ENCODE assay signal across 27 cellular contexts in genomic region chr15:72493220-72493619, GRCh38. TPM values are rescaled to one million over a fixed set of nuclear protein-coding genes. Genes with fewer than 3 reads are reported as not detected.
DNase-seq lines count a peak whose midpoint lies in the region; ATAC-seq, FAIRE-seq and TF ChIP-seq lines count a peak whose summit lies in the region.
"Had no signal": no experiment of that assay in that cellular context is flagged by ENCODE, and none has a peak within 500 bp of the region (broad histone marks: within the 10 kb centered on the region; RNA-seq: fewer than 3 reads in every experiment).

No MANE protein-coding gene starts in this region.

- POLR2A ChIA-PET in HepG2 (lab: Yijun Ruan, JAX), result no interaction called here

- WGBS in liver, result 46% methylated on average over 2 of the region's 2 CpGs
- WGBS in HepG2 (ENCODE audit: low lambda C conversion rate), result 97% methylated on average over 2 of the region's 2 CpGs
- 30 to 33% methylated on average over 2 of the region's 2 CpGs for WGBS in body of pancreas, 2 donors

- H3K36me3 Mint-ChIP-seq in memory B cell (peaks cover 3% of the 10 kb centered on the region), Calu3 (ENCODE audit: insufficient read depth, unreplicated experiment) (peaks cover 6% of the 10 kb centered on the region)
- peaks cover 10 to 25% of the 10 kb centered on the region in 2 donors for H3K36me3 Mint-ChIP-seq in stimulated activated naive B cell treated with anti-CD40 and anti-IgM and Interleukin-4, amounts not matched to agents 10 μg/mL and 1 μg/mL and 100 μg/mL, for 72 hours

- peak overlapping the region; percentile 10 to 66 for H3K27ac ChIP-seq in liver (ENCODE audit: low read depth in 1 of 2, low read length in 2 of 2)
- H3K27ac ChIP-seq in HepG2 (ENCODE audit: extremely low read length, insufficient read depth, low read length), result no peak overlapping the region
- peak overlapping the region; percentile 48 for H3K27ac ChIP-seq in VCaP
- H3K27ac ChIP-seq in body of pancreas, result no peak overlapping the region
- H3K27ac ChIP-seq: KMS-11, SJSA1 had no signal

- intact Hi-C loops in HepG2 (cut with micrococcal nuclease; ENCODE audit: unreplicated experiment) (no loop called here), body of pancreas (cut with DNase I) (no loop called here), Calu3 (cut with micrococcal nuclease; ENCODE audit: unreplicated experiment) (no loop called here)

- H3K9me3 ChIP-seq in liver (ENCODE audit: control insufficient read depth in 4 of 4, low read length in 3 of 4) (no peaks in the 10 kb centered on the region), HepG2 (ENCODE audit: low read length) (no peaks in the 10 kb centered on the region), body of pancreas (no peaks in the 10 kb centered on the region)
- H3K9me3 ChIP-seq: BE2C, Caco-2, SJSA1 had no signal

- no peak overlapping the region for H3K4me3 ChIP-seq in liver (ENCODE audit: low read depth in 1 of 3, low read length in 3 of 3)
- no peak overlapping the region for H3K4me3 ChIP-seq in HepG2 (replicated peaks in 1 of 3; ENCODE audit: insufficient read depth in 1 of 3, low read depth in 2 of 3, low read length in 3 of 3)
- no peak overlapping the region for H3K4me3 ChIP-seq in body of pancreas
- H3K4me3 ChIP-seq: SJSA1 had no signal

- in situ Hi-C loops in HepG2 (cut with HindIII; ENCODE audit: extremely low pct_ligation_motif_present, low pct_unique_long_range_greater_than_20kb), result no loop called here

- BruUV-seq in HepG2 (replicated peaks; lab: Mats Ljungman, UMichigan) (no TSS peak), Calu3 (replicated peaks; lab: Mats Ljungman, UMichigan) (no TSS peak)

- H3K9me3 Mint-ChIP-seq in memory B cell, result no peaks in the 10 kb centered on the region
- H3K9me3 Mint-ChIP-seq in stimulated activated naive B cell treated with anti-CD40 and anti-IgM and Interleukin-4, amounts not matched to agents 10 μg/mL and 1 μg/mL and 100 μg/mL, for 72 hours, result no peaks in the 10 kb centered on the region
- H3K9me3 Mint-ChIP-seq in Calu3 (ENCODE audit: low read depth, unreplicated experiment), result no peaks in the 10 kb centered on the region
- H3K9me3 Mint-ChIP-seq: CD4-positive, alpha-beta memory T cell had no signal

- H3K4me1 ChIP-seq in liver (ENCODE audit: control insufficient read depth in 4 of 4, insufficient read depth in 4 of 4, low read length in 3 of 4) (peaks cover 4 to 35% (median 31%) of the 10 kb centered on the region in 4 donors), HepG2 (ENCODE audit: insufficient read depth, low read length) (no peaks in the 10 kb centered on the region), body of pancreas (peaks cover 63% of the 10 kb centered on the region)
- H3K4me1 ChIP-seq: BE2C, Caco-2 had no signal

- no peak for TF ChIP-seq RAD21 in liver (IDR thresholded peaks at IDR 0.05)
- TF ChIP-seq RAD21 in HepG2 (CRISPR knock-in tag; IDR thresholded peaks at IDR 0.05), result no peak

- no peak for TF ChIP-seq EP300 in HepG2 (IDR thresholded peaks at IDR 0.05; ENCODE audit: low read depth in 2 of 2, low read length in 2 of 2)
- TF ChIP-seq EP300 in HepG2 (CRISPR knock-in tag; IDR thresholded peaks at IDR 0.05; ENCODE audit: borderline replicate concordance), result no peak

- H3K36me3 ChIP-seq in liver (ENCODE audit: control insufficient read depth in 4 of 4, insufficient read depth in 3 of 4, low read depth in 1 of 4, low read length in 3 of 4), result peaks cover 0 to 3% (median 0%) of the 10 kb centered on the region in 4 donors
- peaks cover 2 to 28% of the 10 kb centered on the region in 2 experiments for H3K36me3 ChIP-seq in HepG2 (replicated peaks in 1 of 2; ENCODE audit: control insufficient read depth in 1 of 2, insufficient read depth in 2 of 2, low read length in 2 of 2)
- no peaks in the 10 kb centered on the region for H3K36me3 ChIP-seq in body of pancreas (replicated peaks in 1 of 2; ENCODE audit: insufficient read depth in 1 of 2, low read depth in 2 of 2)
- H3K36me3 ChIP-seq: BE2C had no signal

- H3K79me2 ChIP-seq in HepG2 (ENCODE audit: insufficient read depth, low read length), result peaks cover 98% of the 10 kb centered on the region

- H3K27ac Mint-ChIP-seq in memory B cell (peak overlapping the region; percentile 31), Calu3 (ENCODE audit: unreplicated experiment) (no peak overlapping the region)
- H3K27ac Mint-ChIP-seq in stimulated activated naive B cell treated with anti-CD40 and anti-IgM and Interleukin-4, amounts not matched to agents 10 μg/mL and 1 μg/mL and 100 μg/mL, for 72 hours, result peak overlapping the region; percentile 81

- no peak for ATAC-seq in HepG2
- ATAC-seq in memory B cell (ENCODE audit: low read depth), result peak; percentile 13
- ATAC-seq in stimulated activated naive B cell treated with anti-CD40 and anti-IgM and Interleukin-4, amounts not matched to agents 10 μg/mL and 1 μg/mL and 100 μg/mL, for 72 hours (replicated peaks), result no peak
- no peak for ATAC-seq in body of pancreas

- no peak overlapping the region for H3K9ac ChIP-seq in liver (ENCODE audit: low read depth in 1 of 2, low read length in 2 of 2)
- no peak overlapping the region for H3K9ac ChIP-seq in HepG2 (ENCODE audit: insufficient read depth, low read depth, low read length)
- H3K9ac ChIP-seq: KMS-11 had no signal

- TF ChIP-seq POLR2A in HepG2 (IDR thresholded peaks at IDR 0.05; ENCODE audit: insufficient read depth in 1 of 2, low read depth in 2 of 2, low read length in 2 of 2) (no peak), body of pancreas (IDR thresholded peaks at IDR 0.05) (no peak)

- H3K27me3 Mint-ChIP-seq in memory B cell (no peaks in the 10 kb centered on the region), Calu3 (ENCODE audit: unreplicated experiment) (no peaks in the 10 kb centered on the region)
- no peaks in the 10 kb centered on the region for H3K27me3 Mint-ChIP-seq in stimulated activated naive B cell treated with anti-CD40 and anti-IgM and Interleukin-4, amounts not matched to agents 10 μg/mL and 1 μg/mL and 100 μg/mL, for 72 hours
- H3K27me3 Mint-ChIP-seq: CD4-positive, alpha-beta memory T cell had no signal

- no peak overlapping the region for H3K4me3 Mint-ChIP-seq in memory B cell
- no peak overlapping the region for H3K4me3 Mint-ChIP-seq in stimulated activated naive B cell treated with anti-CD40 and anti-IgM and Interleukin-4, amounts not matched to agents 10 μg/mL and 1 μg/mL and 100 μg/mL, for 72 hours
- H3K4me3 Mint-ChIP-seq in Calu3 (ENCODE audit: low read depth, unreplicated experiment), result no peak overlapping the region

- no peak overlapping the region for H3K4me2 ChIP-seq in HepG2 (ENCODE audit: low read depth, low read length)
- H3K4me2 ChIP-seq: KMS-11 had no signal

- CTCF ChIA-PET in HepG2 (lab: Yijun Ruan, JAX; ENCODE audit: low intra/inter-chr PET ratio, low total read pairs) (no interaction called here), Calu3 (lab: Charles Lee) (no interaction called here)

- no peak for FAIRE-seq in HepG2 (lab: Jason Lieb, UNC)
- FAIRE-seq: A204.1, G401.6, GM12892, RCC 7860 had no signal

- H3K4me1 Mint-ChIP-seq in memory B cell, result peaks cover 35% of the 10 kb centered on the region
- peaks cover 35 to 61% of the 10 kb centered on the region in 2 donors for H3K4me1 Mint-ChIP-seq in stimulated activated naive B cell treated with anti-CD40 and anti-IgM and Interleukin-4, amounts not matched to agents 10 μg/mL and 1 μg/mL and 100 μg/mL, for 72 hours
- H3K4me1 Mint-ChIP-seq in Calu3 (ENCODE audit: low read depth, unreplicated experiment), result peaks cover 28% of the 10 kb centered on the region

- H2AFZ ChIP-seq in HepG2 (ENCODE audit: low read length), result no peak overlapping the region

- H3K27me3 ChIP-seq in liver (ENCODE audit: control insufficient read depth in 4 of 4, insufficient read depth in 4 of 4, low read length in 3 of 4) (no peaks in the 10 kb centered on the region), HepG2 (ENCODE audit: control insufficient read depth in 1 of 2, insufficient read depth in 2 of 2, low read length in 2 of 2) (no peaks in the 10 kb centered on the region), body of pancreas (no peaks in the 10 kb centered on the region)
- H3K27me3 ChIP-seq: BE2C, SJSA1 had no signal

- peaks cover 73% of the 10 kb centered on the region for H4K20me1 ChIP-seq in HepG2 (ENCODE audit: insufficient read depth, low read length)

- no peak for TF ChIP-seq CTCF in liver (IDR thresholded peaks at IDR 0.05; ENCODE audit: low read depth, low read length, missing input control)
- no peak for TF ChIP-seq CTCF in HepG2 (CRISPR knock-in tag; IDR thresholded peaks at IDR 0.05)
- no peak for TF ChIP-seq CTCF in VCaP (conservative IDR thresholded peaks at IDR 0.05)
- TF ChIP-seq CTCF in body of pancreas (IDR thresholded peaks at IDR 0.05), result no peak
- TF ChIP-seq CTCF in Calu3 (IDR thresholded peaks at IDR 0.05; ENCODE audit: unreplicated experiment), result no peak

- DNase-seq in HepG2 (ENCODE audit: low spot score), result no peak
- no peak for DNase-seq in memory B cell (ENCODE audit: low spot score in 2 of 2)
- no peak for DNase-seq in stimulated activated naive B cell treated with anti-CD40 and anti-IgM and Interleukin-4, amounts not matched to agents 10 μg/mL and 1 μg/mL and 100 μg/mL, for 72 hours
- no peak for DNase-seq in body of pancreas
- no peak for DNase-seq in A172 (ENCODE audit: low spot score)
- DNase-seq in Calu3, result no peak
- DNase-seq: BE2C; Caco-2; CD4-positive, alpha-beta memory T cell; GOT3; IMR-90; NCI-H1105; NCI-H146; NCI-H2029; NCI-H2171; NCI-H345; NCI-H524; NCI-H774; OCI-M1 had no signal

RNA-seq across cellular contexts. Expression of gene ARIH1, which starts 19.1 kb away (rescaled TPM):
- total RNA-seq in liver (10 to 100 TPM; 23.3 to 23.8 TPM), HepG2 (2016; rRNA removed; fragmentation: Illumina TruSeq; extraction: Trizol) (59.8 and 86.6 TPM in 2 replicates), body of pancreas (10 to 100 TPM; 28.5 to 52.1 TPM), Calu3 (2022) (179 and 181 TPM in 2 replicates)
- polyA plus RNA-seq in liver (10 to 100 TPM; 10.8 to 14.3 TPM), HepG2 (2011; rRNA removed) (38.8 TPM in 2 replicates)
- total RNA-seq in HepG2 (2016; cell fraction: cytosol; rRNA removed; fragmentation: Illumina TruSeq; extraction: Trizol; ENCODE audit: low read depth), result 14.0 and 16.1 TPM in 2 replicates
- total RNA-seq in HepG2 (2016; cell fraction: insoluble cytoplasmic fraction; rRNA removed; fragmentation: Illumina TruSeq; extraction: Trizol), result 61.7 and 80.6 TPM in 2 replicates
- 28.0 and 28.9 TPM in 2 replicates for total RNA-seq in HepG2 (2016; cell fraction: membrane; rRNA removed; fragmentation: Illumina TruSeq; extraction: Trizol)
- total RNA-seq in HepG2 (2016; cell fraction: nucleus; rRNA removed; fragmentation: Illumina TruSeq; extraction: Trizol), result 56.2 and 63.4 TPM in 2 replicates
- polyA plus RNA-seq in HepG2 (2011; cell fraction: cytosol; rRNA removed), result 12.6 and 18.8 TPM in 2 replicates
- 31.9 and 33.5 TPM in 2 replicates for polyA plus RNA-seq in HepG2 (2011; cell fraction: nucleus; rRNA removed)
- 43.8 and 62.8 TPM in 2 replicates for polyA plus RNA-seq in HepG2 (2012)
- 3.8 TPM in 2 replicates for polyA plus RNA-seq in HepG2 (2016; cell fraction: cytosol; fragmentation: Illumina TruSeq; extraction: Trizol; ENCODE audit: low read depth)
- 62.5 and 68.7 TPM in 2 replicates for polyA plus RNA-seq in HepG2 (2016; cell fraction: insoluble cytoplasmic fraction; fragmentation: Illumina TruSeq; extraction: Trizol; ENCODE audit: low read depth)
- polyA plus RNA-seq in HepG2 (2016; cell fraction: membrane; fragmentation: Illumina TruSeq; extraction: Trizol; ENCODE audit: low read depth), result 11.2 and 12.2 TPM in 2 replicates
- polyA plus RNA-seq in HepG2 (2016; cell fraction: nucleus; fragmentation: Illumina TruSeq; extraction: Trizol; ENCODE audit: insufficient read depth, low read depth), result 72.1 and 79.2 TPM in 2 replicates
- 85.1 and 129 TPM in 2 replicates for polyA minus RNA-seq in HepG2 (2011; rRNA and poly(A)+ RNA removed; ENCODE audit: low replicate concordance)
- 56.6 and 72.9 TPM in 2 replicates for polyA minus RNA-seq in HepG2 (2011; cell fraction: cytosol; rRNA and poly(A)+ RNA removed)
- polyA minus RNA-seq in HepG2 (2011; cell fraction: nucleus; rRNA and poly(A)+ RNA removed), result 81.6 and 98.1 TPM in 2 replicates
- total RNA-seq in A172 (2014; rRNA removed; shearing (Covaris generic)), result 31.5 and 36.6 TPM in 2 replicates

Comparison
In these comparisons a context has a peak if more than half of its experiments do, and no peak if none do; other contexts are left out.
1. H3K27ac ChIP-seq: peak in liver (2 of 2) and VCaP (single experiment); none in HepG2 (single experiment) and body of pancreas (0 of 4).